Comparison of ENCODE assay signal across 8 cellular contexts in the genomic region with DNA sequence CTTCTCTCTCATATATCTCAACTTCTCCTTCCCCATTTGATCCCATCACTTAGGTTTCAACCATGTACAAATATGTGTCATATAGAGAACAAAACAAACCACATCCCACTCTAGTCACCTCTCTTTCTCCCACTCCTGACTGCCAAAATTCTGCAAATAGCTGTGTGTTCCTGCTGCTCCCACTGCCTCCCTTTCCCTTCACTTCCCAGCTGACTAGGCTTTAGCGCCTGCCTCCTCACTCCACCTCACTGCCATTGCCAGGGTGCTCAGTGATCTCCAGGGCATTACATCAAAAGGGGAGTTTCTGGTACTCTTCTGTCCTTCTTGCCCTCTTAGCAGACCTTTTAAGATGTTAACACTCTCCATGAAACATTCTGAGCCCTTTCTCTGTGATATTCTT.
"Had no signal": no experiment of that assay in that cellular context is flagged by ENCODE, and none has a peak within 500 bp of the region (broad histone marks: within the 10 kb centered on the region; RNA-seq: fewer than 3 reads in every experiment).

No MANE protein-coding gene starts in this region.

- H3K4me3 ChIP-seq: GM23248, HAP-1 had no signal

- H3K9me3 ChIP-seq: HAP-1 had no signal

- H3K27ac ChIP-seq: GM23248, HL-60 had no signal

- ATAC-seq: HCT116, HepG2 had no signal

- H3K36me3 ChIP-seq: HAP-1 had no signal

- DNase-seq: GM23248, GOT3, H7, HFFc6 had no signal
